Comparison of ENCODE assay signal across 2 cellular contexts in the genomic region with DNA sequence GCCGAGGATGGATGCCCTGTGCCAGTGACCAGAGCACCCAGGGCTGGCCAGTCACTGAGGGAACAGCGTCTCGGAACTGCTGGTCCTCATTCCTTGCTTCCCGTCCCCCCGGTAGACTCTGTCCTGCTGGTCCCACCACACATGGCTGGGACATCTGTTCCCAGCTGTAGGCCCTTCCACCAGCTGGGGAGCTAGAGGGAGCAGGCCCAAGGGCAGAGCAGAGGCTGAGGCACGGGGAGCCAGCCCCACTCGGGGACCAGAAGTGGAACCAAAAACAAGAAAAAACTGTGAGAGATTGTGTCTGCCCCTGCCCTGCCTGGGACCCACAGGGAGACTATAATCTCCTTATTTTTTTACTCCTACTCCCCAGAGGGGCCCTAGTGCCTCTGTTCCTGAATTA.
TF ChIP-seq lines count a peak whose summit lies in the region.

No MANE protein-coding gene starts in this region.

TF ChIP-seq in SK-N-SH, 30 proteins besides CTCF, POLR2A, EP300 and RAD21 (continued from another document):
- TF ChIP-seq NRF1 (IDR thresholded peaks at IDR 0.05; ENCODE audit: low read depth, low read length), result no peak
- no peak for TF ChIP-seq JUND (IDR thresholded peaks at IDR 0.05)
- TF ChIP-seq POLR2AphosphoS5 (IDR thresholded peaks at IDR 0.05; ENCODE audit: low read depth, low read length), result no peak

TF ChIP-seq in SK-N-SH treated with all-trans-retinoic acid at 6 μM for 48 hours, 23 proteins besides CTCF, POLR2A, EP300 and RAD21 (continued from another document):
- TF ChIP-seq, protein P1, sequence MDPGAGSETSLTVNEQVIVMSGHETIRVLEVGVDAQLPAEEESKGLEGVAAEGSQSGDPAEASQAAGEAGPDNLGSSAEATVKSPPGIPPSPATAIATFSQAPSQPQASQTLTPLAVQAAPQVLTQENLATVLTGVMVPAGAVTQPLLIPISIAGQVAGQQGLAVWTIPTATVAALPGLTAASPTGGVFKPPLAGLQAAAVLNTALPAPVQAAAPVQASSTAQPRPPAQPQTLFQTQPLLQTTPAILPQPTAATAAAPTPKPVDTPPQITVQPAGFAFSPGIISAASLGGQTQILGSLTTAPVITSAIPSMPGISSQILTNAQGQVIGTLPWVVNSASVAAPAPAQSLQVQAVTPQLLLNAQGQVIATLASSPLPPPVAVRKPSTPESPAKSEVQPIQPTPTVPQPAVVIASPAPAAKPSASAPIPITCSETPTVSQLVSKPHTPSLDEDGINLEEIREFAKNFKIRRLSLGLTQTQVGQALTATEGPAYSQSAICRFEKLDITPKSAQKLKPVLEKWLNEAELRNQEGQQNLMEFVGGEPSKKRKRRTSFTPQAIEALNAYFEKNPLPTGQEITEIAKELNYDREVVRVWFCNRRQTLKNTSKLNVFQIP (CRISPR knock-in tag; IDR thresholded peaks at IDR 0.05; ENCODE audit: borderline replicate concordance, low read depth), result no peak
- TF ChIP-seq, protein P2, sequence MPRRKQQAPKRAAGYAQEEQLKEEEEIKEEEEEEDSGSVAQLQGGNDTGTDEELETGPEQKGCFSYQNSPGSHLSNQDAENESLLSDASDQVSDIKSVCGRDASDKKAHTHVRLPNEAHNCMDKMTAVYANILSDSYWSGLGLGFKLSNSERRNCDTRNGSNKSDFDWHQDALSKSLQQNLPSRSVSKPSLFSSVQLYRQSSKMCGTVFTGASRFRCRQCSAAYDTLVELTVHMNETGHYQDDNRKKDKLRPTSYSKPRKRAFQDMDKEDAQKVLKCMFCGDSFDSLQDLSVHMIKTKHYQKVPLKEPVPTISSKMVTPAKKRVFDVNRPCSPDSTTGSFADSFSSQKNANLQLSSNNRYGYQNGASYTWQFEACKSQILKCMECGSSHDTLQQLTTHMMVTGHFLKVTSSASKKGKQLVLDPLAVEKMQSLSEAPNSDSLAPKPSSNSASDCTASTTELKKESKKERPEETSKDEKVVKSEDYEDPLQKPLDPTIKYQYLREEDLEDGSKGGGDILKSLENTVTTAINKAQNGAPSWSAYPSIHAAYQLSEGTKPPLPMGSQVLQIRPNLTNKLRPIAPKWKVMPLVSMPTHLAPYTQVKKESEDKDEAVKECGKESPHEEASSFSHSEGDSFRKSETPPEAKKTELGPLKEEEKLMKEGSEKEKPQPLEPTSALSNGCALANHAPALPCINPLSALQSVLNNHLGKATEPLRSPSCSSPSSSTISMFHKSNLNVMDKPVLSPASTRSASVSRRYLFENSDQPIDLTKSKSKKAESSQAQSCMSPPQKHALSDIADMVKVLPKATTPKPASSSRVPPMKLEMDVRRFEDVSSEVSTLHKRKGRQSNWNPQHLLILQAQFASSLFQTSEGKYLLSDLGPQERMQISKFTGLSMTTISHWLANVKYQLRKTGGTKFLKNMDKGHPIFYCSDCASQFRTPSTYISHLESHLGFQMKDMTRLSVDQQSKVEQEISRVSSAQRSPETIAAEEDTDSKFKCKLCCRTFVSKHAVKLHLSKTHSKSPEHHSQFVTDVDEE (CRISPR knock-in tag; IDR thresholded peaks at IDR 0.05), result no peak
- TF ChIP-seq ZFP30 (CRISPR knock-in tag; IDR thresholded peaks at IDR 0.05) (no peak), ZNF8 (CRISPR knock-in tag; IDR thresholded peaks at IDR 0.05) (no peak), GLIS3 (CRISPR knock-in tag; IDR thresholded peaks at IDR 0.05) (no peak), OSR1 (CRISPR knock-in tag; IDR thresholded peaks at IDR 0.05) (no peak), ISL1 (CRISPR knock-in tag; IDR thresholded peaks at IDR 0.05) (no peak), ZNF70 (CRISPR knock-in tag; IDR thresholded peaks at IDR 0.05) (no peak), ZNF565 (CRISPR knock-in tag; conservative IDR thresholded peaks at IDR 0.05; ENCODE audit: low read depth) (no peak), TCF4 (CRISPR knock-in tag; IDR thresholded peaks at IDR 0.05; ENCODE audit: borderline replicate concordance) (no peak), SNAI2 (CRISPR knock-in tag; IDR thresholded peaks at IDR 0.05) (no peak), CSDC2 (CRISPR knock-in tag; IDR thresholded peaks at IDR 0.05) (no peak), TOX (CRISPR knock-in tag; IDR thresholded peaks at IDR 0.05; ENCODE audit: borderline replicate concordance) (no peak), RARB (CRISPR knock-in tag; IDR thresholded peaks at IDR 0.05) (no peak)
- TF ChIP-seq, protein P3, sequence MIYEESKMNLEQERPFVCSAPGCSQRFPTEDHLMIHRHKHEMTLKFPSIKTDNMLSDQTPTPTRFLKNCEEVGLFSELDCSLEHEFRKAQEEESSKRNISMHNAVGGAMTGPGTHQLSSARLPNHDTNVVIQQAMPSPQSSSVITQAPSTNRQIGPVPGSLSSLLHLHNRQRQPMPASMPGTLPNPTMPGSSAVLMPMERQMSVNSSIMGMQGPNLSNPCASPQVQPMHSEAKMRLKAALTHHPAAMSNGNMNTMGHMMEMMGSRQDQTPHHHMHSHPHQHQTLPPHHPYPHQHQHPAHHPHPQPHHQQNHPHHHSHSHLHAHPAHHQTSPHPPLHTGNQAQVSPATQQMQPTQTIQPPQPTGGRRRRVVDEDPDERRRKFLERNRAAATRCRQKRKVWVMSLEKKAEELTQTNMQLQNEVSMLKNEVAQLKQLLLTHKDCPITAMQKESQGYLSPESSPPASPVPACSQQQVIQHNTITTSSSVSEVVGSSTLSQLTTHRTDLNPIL (CRISPR knock-in tag; IDR thresholded peaks at IDR 0.05; ENCODE audit: low read depth), result no peak
- TF ChIP-seq, protein P4, sequence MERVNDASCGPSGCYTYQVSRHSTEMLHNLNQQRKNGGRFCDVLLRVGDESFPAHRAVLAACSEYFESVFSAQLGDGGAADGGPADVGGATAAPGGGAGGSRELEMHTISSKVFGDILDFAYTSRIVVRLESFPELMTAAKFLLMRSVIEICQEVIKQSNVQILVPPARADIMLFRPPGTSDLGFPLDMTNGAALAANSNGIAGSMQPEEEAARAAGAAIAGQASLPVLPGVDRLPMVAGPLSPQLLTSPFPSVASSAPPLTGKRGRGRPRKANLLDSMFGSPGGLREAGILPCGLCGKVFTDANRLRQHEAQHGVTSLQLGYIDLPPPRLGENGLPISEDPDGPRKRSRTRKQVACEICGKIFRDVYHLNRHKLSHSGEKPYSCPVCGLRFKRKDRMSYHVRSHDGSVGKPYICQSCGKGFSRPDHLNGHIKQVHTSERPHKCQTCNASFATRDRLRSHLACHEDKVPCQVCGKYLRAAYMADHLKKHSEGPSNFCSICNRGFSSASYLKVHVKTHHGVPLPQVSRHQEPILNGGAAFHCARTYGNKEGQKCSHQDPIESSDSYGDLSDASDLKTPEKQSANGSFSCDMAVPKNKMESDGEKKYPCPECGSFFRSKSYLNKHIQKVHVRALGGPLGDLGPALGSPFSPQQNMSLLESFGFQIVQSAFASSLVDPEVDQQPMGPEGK (CRISPR knock-in tag; IDR thresholded peaks at IDR 0.05; ENCODE audit: borderline replicate concordance), result no peak
TF ChIP-seq in SK-N-SH treated with all-trans-retinoic acid at 6 μM for 48 hours: peak in this region for 0.
